Comparison of ENCODE assay signal across 11 cellular contexts in genomic region chr10:117503170-117503885, GRCh38. TPM values are rescaled to one million over a fixed set of nuclear protein-coding genes. Genes with fewer than 3 reads are reported as not detected.
DNase-seq lines count a peak whose midpoint lies in the region; ATAC-seq and TF ChIP-seq lines count a peak whose summit lies in the region.
"Had no signal": no experiment of that assay in that cellular context is flagged by ENCODE, and none has a peak within 500 bp of the region (broad histone marks: within the 10 kb centered on the region; RNA-seq: fewer than 3 reads in every experiment).

No MANE protein-coding gene starts in this region.

- H2AFZ ChIP-seq in mesenchymal stem cell (ENCODE audit: low read depth, low read length) = no peak overlapping the region

- no peak overlapping the region for H3K4me2 ChIP-seq in mesenchymal stem cell (ENCODE audit: low read length, poor library complexity, severe bottlenecking)

- no peaks in the 10 kb centered on the region for H3K36me3 Mint-ChIP-seq in osteocyte (ENCODE audit: unreplicated experiment)
- H3K36me3 Mint-ChIP-seq in activated CD8-positive, alpha-beta T cell treated with anti-CD3 and anti-CD28 coated beads for 36 hours (ENCODE audit: low read depth) = no peaks in the 10 kb centered on the region

- H3K14ac ChIP-seq in mesenchymal stem cell (ENCODE audit: low read length in 2 of 2) = no peak overlapping the region

- H3K27me3 ChIP-seq in mesenchymal stem cell (ENCODE audit: control insufficient read depth in 1 of 2, insufficient read depth in 1 of 2, low read length in 2 of 2) (peaks cover 0 to 59% of the 10 kb centered on the region in 2 experiments), prostate gland (replicated peaks; ENCODE audit: insufficient read depth) (no peaks in the 10 kb centered on the region)
- H3K27me3 ChIP-seq: Peyer's patch had no signal

- H3K27ac Mint-ChIP-seq in osteocyte (ENCODE audit: unreplicated experiment) = peak overlapping the region; percentile 5
- H3K27ac Mint-ChIP-seq in activated CD8-positive, alpha-beta T cell treated with anti-CD3 and anti-CD28 coated beads for 36 hours = no peak overlapping the region

- H3K4me3 Mint-ChIP-seq in osteocyte (ENCODE audit: unreplicated experiment) = peak overlapping the region; percentile 17
- no peak overlapping the region for H3K4me3 Mint-ChIP-seq in activated CD8-positive, alpha-beta T cell treated with anti-CD3 and anti-CD28 coated beads for 36 hours

- peaks cover 6% of the 10 kb centered on the region for H3K27me3 Mint-ChIP-seq in osteocyte (ENCODE audit: unreplicated experiment)
- peaks cover 18% of the 10 kb centered on the region for H3K27me3 Mint-ChIP-seq in activated CD8-positive, alpha-beta T cell treated with anti-CD3 and anti-CD28 coated beads for 36 hours

- POLR2A ChIA-PET in activated CD8-positive, alpha-beta T cell treated with anti-CD3 and anti-CD28 coated beads for 36 hours (lab: Charles Lee) = no interaction called here

- H3K4me1 Mint-ChIP-seq in osteocyte (ENCODE audit: unreplicated experiment) = peaks cover 22% of the 10 kb centered on the region
- H3K4me1 Mint-ChIP-seq in activated CD8-positive, alpha-beta T cell treated with anti-CD3 and anti-CD28 coated beads for 36 hours (ENCODE audit: low read depth) = no peaks in the 10 kb centered on the region

- H3K9ac ChIP-seq in mesenchymal stem cell (ENCODE audit: low read length) = no peak overlapping the region

- H2BK120ac ChIP-seq in mesenchymal stem cell (ENCODE audit: low read depth, low read length) = no peak overlapping the region

- H3K4ac ChIP-seq in mesenchymal stem cell (ENCODE audit: low read depth in 1 of 2, low read length in 2 of 2) = no peak overlapping the region

- no peaks in the 10 kb centered on the region for H3K36me3 ChIP-seq in mesenchymal stem cell (ENCODE audit: control insufficient read depth in 1 of 2, insufficient read depth in 2 of 2, low read depth in 1 of 2, low read length in 2 of 2)
- no peaks in the 10 kb centered on the region for H3K36me3 ChIP-seq in prostate gland
- H3K36me3 ChIP-seq: heart left ventricle, Peyer's patch had no signal

- no peaks in the 10 kb centered on the region for H3K4me1 ChIP-seq in mesenchymal stem cell (ENCODE audit: control insufficient read depth, insufficient read depth, low read depth, low read length)
- no peaks in the 10 kb centered on the region for H3K4me1 ChIP-seq in prostate gland (replicated peaks)
- H3K4me1 ChIP-seq: heart left ventricle, Peyer's patch had no signal

- intact Hi-C loops in prostate gland (cut with DNase I) = no loop called here
- intact Hi-C loops in activated CD8-positive, alpha-beta T cell treated with anti-CD3 and anti-CD28 coated beads for 36 hours (cut with micrococcal nuclease) = no loop called here

- H2BK15ac ChIP-seq in mesenchymal stem cell (ENCODE audit: low read depth, poor library complexity, severe bottlenecking) = no peak overlapping the region

- H2BK5ac ChIP-seq in mesenchymal stem cell (ENCODE audit: low read depth, low read length, poor library complexity, severe bottlenecking) = no peak overlapping the region

- no peak for TF ChIP-seq POLR2A in prostate gland (IDR thresholded peaks at IDR 0.05)

- peak; percentile 90 for ATAC-seq in GM19043 (IDR thresholded peaks at IDR 0.05; ENCODE audit: low read depth, unreplicated experiment)
- peak; percentile 81 for ATAC-seq in HG02938 (IDR thresholded peaks at IDR 0.05; ENCODE audit: unreplicated experiment)
- ATAC-seq in activated CD8-positive, alpha-beta T cell treated with anti-CD3 and anti-CD28 coated beads for 36 hours = no peak
- ATAC-seq: heart left ventricle had no signal

- 63% methylated on average over 10 of the region's 11 CpGs for WGBS in mesenchymal stem cell
- WGBS in prostate gland = 28% methylated on average over 11 of the region's 11 CpGs

- H3K9me3 ChIP-seq in mesenchymal stem cell (ENCODE audit: control insufficient read depth, low read length) (no peaks in the 10 kb centered on the region), prostate gland (no peaks in the 10 kb centered on the region)
- H3K9me3 ChIP-seq: heart left ventricle, Peyer's patch had no signal

- H4K91ac ChIP-seq in mesenchymal stem cell (ENCODE audit: low read length) = no peak overlapping the region

- H4K8ac ChIP-seq in mesenchymal stem cell (ENCODE audit: low read length) = no peak overlapping the region

- TF ChIP-seq CTCF in osteocyte (IDR thresholded peaks at IDR 0.05) (peak; percentile 28), prostate gland (IDR thresholded peaks at IDR 0.05) (no peak)
- no peak for TF ChIP-seq CTCF in activated CD8-positive, alpha-beta T cell treated with anti-CD3 and anti-CD28 coated beads for 36 hours (IDR thresholded peaks at IDR 0.05)

- H3K27ac ChIP-seq in mesenchymal stem cell (ENCODE audit: low read length, poor library complexity, severe bottlenecking) (no peak overlapping the region), prostate gland (no peak overlapping the region), caudate nucleus (ENCODE audit: low read depth, low read length) (no peak overlapping the region)
- H3K27ac ChIP-seq: heart left ventricle, Peyer's patch had no signal

- no peaks in the 10 kb centered on the region for H3K9me3 Mint-ChIP-seq in osteocyte (ENCODE audit: unreplicated experiment)
- no peaks in the 10 kb centered on the region for H3K9me3 Mint-ChIP-seq in activated CD8-positive, alpha-beta T cell treated with anti-CD3 and anti-CD28 coated beads for 36 hours

- H2BK12ac ChIP-seq in mesenchymal stem cell (ENCODE audit: low read length in 2 of 2) = no peak overlapping the region

- no peak overlapping the region for H2AK5ac ChIP-seq in mesenchymal stem cell (ENCODE audit: low read length, severe bottlenecking)

- H3K79me1 ChIP-seq in mesenchymal stem cell (replicated peaks; ENCODE audit: low read length, poor library complexity, severe bottlenecking) = no peaks in the 10 kb centered on the region

- CTCF ChIA-PET in activated CD8-positive, alpha-beta T cell treated with anti-CD3 and anti-CD28 coated beads for 36 hours (lab: Charles Lee) = no interaction called here

- H3K18ac ChIP-seq in mesenchymal stem cell (ENCODE audit: low read depth in 1 of 2, low read length in 2 of 2) = no peak overlapping the region

- H3K23ac ChIP-seq in mesenchymal stem cell (ENCODE audit: low read length in 2 of 2) = no peak overlapping the region

- DNase-seq in NCI-H748 (lab: John Stamatoyannopoulos, UW; ENCODE audit: unreplicated experiment) (peak; percentile 79), osteocyte (ENCODE audit: extremely low spot score, unreplicated experiment) (no peak), mesenchymal stem cell (no peak), prostate gland (ENCODE audit: low spot score) (no peak), caudate nucleus (lab: John Stamatoyannopoulos, UW) (no peak)
- DNase-seq in activated CD8-positive, alpha-beta T cell treated with anti-CD3 and anti-CD28 coated beads for 36 hours = no peak
- DNase-seq: GOT3, heart left ventricle had no signal

- H3K4me3 ChIP-seq in mesenchymal stem cell (ENCODE audit: insufficient read depth in 1 of 2, low read depth in 1 of 2, low read length in 2 of 2) (no peak overlapping the region), prostate gland (no peak overlapping the region)
- H3K4me3 ChIP-seq: heart left ventricle, Peyer's patch had no signal

RNA-seq across cellular contexts. Expression of gene EMX2, which starts 39.2 kb away (rescaled TPM):
- total RNA-seq in osteocyte (3.0 TPM in 2 replicates), prostate gland (1 to 10 TPM in 1 of 2 donors, under 1 TPM in 1; 0.05 to 1.5 TPM)
- polyA plus RNA-seq in mesenchymal stem cell (2013, experiment 1 of 2) = not detected
- not detected for polyA plus RNA-seq in mesenchymal stem cell (2013, experiment 2 of 2)
- total RNA-seq in activated CD8-positive, alpha-beta T cell treated with anti-CD3 and anti-CD28 coated beads for 36 hours = not detected
- total RNA-seq: Peyer's patch had no signal
